24 cellular contexts compared by ENCODE assay signal in genomic region chr1:23088027-23088426, GRCh38.
A peak's percentile ranks its signal among the peaks of the same experiment; 100 is the strongest.
DNase-seq lines count a peak whose midpoint lies in the region; ATAC-seq, FAIRE-seq and TF ChIP-seq lines count a peak whose summit lies in the region.
"Had no signal": no experiment of that assay in that cellular context is flagged by ENCODE, and none has a peak within 500 bp of the region (broad histone marks: within the 10 kb centered on the region; RNA-seq: fewer than 3 reads in every experiment).

No MANE protein-coding gene starts in this region.

- peaks cover 39% of the 10 kb centered on the region for H3K79me2 ChIP-seq in mammary epithelial cell (ENCODE audit: insufficient read depth, low read length)

- DNase-seq in MCF 10A (ENCODE audit: unreplicated experiment): no peak
- DNase-seq in mammary epithelial cell: no peak
- no peak for DNase-seq in IMR-90
- no peak for DNase-seq in endothelial cell (ENCODE audit: low spot score)
- no peak for DNase-seq in Caco-2
- no peak for DNase-seq in aorta
- DNase-seq in small intestine: no peak
- DNase-seq: Calu3; CD8-positive, alpha-beta T cell; DMS153; KG1; NCI-H1092 treated with DMSO at 0.1 percent for 48 hours; NCI-H1436 treated with DMSO at 0.1 percent for 48 hours; NCI-H1930; NCI-H226; NCI-H510A treated with DMSO at 0.1 percent for 48 hours; NCI-H748 treated with DMSO at 0.1 percent for 48 hours; NK-92 treated with Interleukin-12 subunit alpha and Interleukin-12 subunit beta, amount 100 ng/mL, for 24 hours had no signal

- H2AK5ac ChIP-seq in IMR-90 (ENCODE audit: low read depth, low read length): no peak overlapping the region

- H4K20me1 ChIP-seq in mammary epithelial cell (ENCODE audit: insufficient read depth, low read length): peaks cover 3% of the 10 kb centered on the region
- peaks cover 33% of the 10 kb centered on the region; the same call in 1 of the 2 replicates for H4K20me1 ChIP-seq in IMR-90 (ENCODE audit: insufficient read depth, low read length)

- H3K9me3 Mint-ChIP-seq in MCF 10A (ENCODE audit: unreplicated experiment): no peaks in the 10 kb centered on the region
- no peaks in the 10 kb centered on the region for H3K9me3 Mint-ChIP-seq in endothelial cell (ENCODE audit: unreplicated experiment)
- no peaks in the 10 kb centered on the region for H3K9me3 Mint-ChIP-seq in Caco-2 (ENCODE audit: unreplicated experiment)
- H3K9me3 Mint-ChIP-seq: CD8-positive, alpha-beta T cell; GM23338 had no signal

- ATAC-seq in IMR-90 (ENCODE audit: low read depth) (no peak), aorta (ENCODE audit: low FRiP score) (no peak)
- ATAC-seq: CD8-positive, alpha-beta T cell; GM23338; SK-N-SH treated with all-trans-retinoic acid at 6 μM for 48 hours had no signal

- no peak overlapping the region for H3K18ac ChIP-seq in IMR-90 (ENCODE audit: low read depth, low read length)

- in situ Hi-C loops in mammary epithelial cell (cut with MboI; ENCODE audit: low sequenced_read_pairs in 2 of 2): no loop called here
- in situ Hi-C loops in IMR-90 (cut with MboI; ENCODE audit: low sequenced_read_pairs): no loop called here

- H3K4me1 Mint-ChIP-seq in MCF 10A (ENCODE audit: insufficient read depth, unreplicated experiment) (peaks cover 6% of the 10 kb centered on the region), endothelial cell (ENCODE audit: unreplicated experiment) (peaks cover 12% of the 10 kb centered on the region), Caco-2 (ENCODE audit: low read depth, unreplicated experiment) (no peaks in the 10 kb centered on the region)
- H3K4me1 Mint-ChIP-seq: GM23338 had no signal

- H3K14ac ChIP-seq in IMR-90 (replicated peaks; ENCODE audit: low read depth, low read length): no peak overlapping the region

- no peak overlapping the region for H3K4me3 Mint-ChIP-seq in MCF 10A (ENCODE audit: unreplicated experiment)
- H3K4me3 Mint-ChIP-seq in endothelial cell (ENCODE audit: unreplicated experiment): peak overlapping the region; percentile 37
- no peak overlapping the region for H3K4me3 Mint-ChIP-seq in Caco-2 (ENCODE audit: unreplicated experiment)
- H3K4me3 Mint-ChIP-seq: CD8-positive, alpha-beta T cell; GM23338 had no signal

- no peak for FAIRE-seq in small intestine (lab: Jason Lieb, UNC)
- FAIRE-seq: GM12891 had no signal

- H3K4me2 ChIP-seq in mammary epithelial cell (ENCODE audit: insufficient read depth, low read depth, low read length) (no peak overlapping the region), IMR-90 (ENCODE audit: low read depth, low read length) (no peak overlapping the region)
- H3K4me2 ChIP-seq: BLaER1, GM23338 had no signal

- POLR2A ChIA-PET in MCF 10A (lab: Yijun Ruan, JAX): interaction anchor here (0.8 to 1.4 kb wide), 3 partner anchors 8 to 90 kb away, joined by 3 read pairs; no protein-coding TSS in a partner anchor
- POLR2A ChIA-PET in IMR-90 (lab: Charles Lee; ENCODE audit: unreplicated experiment): no interaction called here
- POLR2A ChIA-PET in Caco-2 (lab: Charles Lee): no interaction called here

- no peak overlapping the region for H3K27ac ChIP-seq in mammary epithelial cell (ENCODE audit: insufficient read depth, low read depth, low read length)
- H3K27ac ChIP-seq in IMR-90 (ENCODE audit: insufficient read depth, low read length): no peak overlapping the region
- H3K27ac ChIP-seq in aorta (ENCODE audit: low read depth in 1 of 2, low read length in 2 of 2): no peak overlapping the region
- H3K27ac ChIP-seq in small intestine (ENCODE audit: low read depth in 1 of 2, low read length in 1 of 2): no peak overlapping the region
- H3K27ac ChIP-seq: BLaER1, HL-60 had no signal

- H3K9me1 ChIP-seq in IMR-90 (ENCODE audit: insufficient read depth, low read length): peaks cover 11% of the 10 kb centered on the region; the same call in 1 of the 2 replicates

- no peak overlapping the region for H4K5ac ChIP-seq in IMR-90 (ENCODE audit: low read depth, low read length)

- no peak overlapping the region for H4K8ac ChIP-seq in IMR-90 (ENCODE audit: low read depth in 2 of 2, low read length in 2 of 2)

- H2BK20ac ChIP-seq in IMR-90 (ENCODE audit: low read depth, low read length): no peak overlapping the region

- peaks cover 36 to 77% of the 10 kb centered on the region in 2 experiments for H3K79me1 ChIP-seq in IMR-90 (ENCODE audit: low read depth in 1 of 2, low read length in 2 of 2)

- BruUV-seq in MCF 10A (replicated peaks; lab: Mats Ljungman, UMichigan): no TSS peak
- BruUV-seq in mammary epithelial cell (replicated peaks; lab: Mats Ljungman, UMichigan): no TSS peak
- BruUV-seq in IMR-90 (replicated peaks; lab: Mats Ljungman, UMichigan): TSS peak; percentile 6
- no TSS peak for BruUV-seq in Caco-2 (replicated peaks; lab: Mats Ljungman, UMichigan)

- H2AFZ ChIP-seq in mammary epithelial cell (ENCODE audit: low read depth, low read length) (no peak overlapping the region), IMR-90 (replicated peaks; ENCODE audit: low read length, poor library complexity) (no peak overlapping the region)
- H2AFZ ChIP-seq: GM23338 had no signal

- no peak overlapping the region for H4K91ac ChIP-seq in IMR-90 (ENCODE audit: insufficient read depth, low read depth, low read length)

- TF ChIP-seq RAD21 in IMR-90 (IDR thresholded peaks at IDR 0.05; ENCODE audit: low read length): no peak

- CTCF ChIA-PET in MCF 10A (lab: Yijun Ruan, JAX) (interaction anchor here (2.0 kb wide), 1 partner anchor 96 kb away, joined by 11 read pairs; no protein-coding TSS in a partner anchor), mammary epithelial cell (lab: Charles Lee; ENCODE audit: low non-redundant PET) (no interaction called here), IMR-90 (lab: Yijun Ruan, JAX) (interaction anchor here (0.6 to 0.8 kb wide), 2 partner anchors 9 to 186 kb away, joined by 3 to 6 read pairs; no protein-coding TSS in a partner anchor), Caco-2 (lab: Charles Lee) (interaction anchor here (0.6 kb wide), 1 partner anchor 114 kb away, joined by 3 read pairs; no protein-coding TSS in a partner anchor)

- dilution Hi-C loops in mammary epithelial cell (cut with HindIII; ENCODE audit: low sequenced_read_pairs): no loop called here
- dilution Hi-C loops in IMR-90 (cut with HindIII; ENCODE audit: low sequenced_read_pairs, unreplicated experiment): no loop called here

- H3K27me3 ChIP-seq in mammary epithelial cell (ENCODE audit: insufficient read depth, low read length) (no peaks in the 10 kb centered on the region), IMR-90 (ENCODE audit: control insufficient read depth, insufficient read depth, low read length) (no peaks in the 10 kb centered on the region), Caco-2 (replicated peaks; ENCODE audit: control insufficient read depth, insufficient read depth, low read length) (no peaks in the 10 kb centered on the region), aorta (ENCODE audit: control insufficient read depth in 1 of 2, insufficient read depth in 2 of 2, low read length in 1 of 2) (no peaks in the 10 kb centered on the region), small intestine (ENCODE audit: control insufficient read depth in 2 of 2, insufficient read depth in 2 of 2, low read length in 2 of 2) (no peaks in the 10 kb centered on the region)
- H3K27me3 ChIP-seq: BLaER1 had no signal

- TF ChIP-seq POLR2A in IMR-90 (IDR thresholded peaks at IDR 0.05; ENCODE audit: low read depth, low read length): no peak

- H3K36me3 Mint-ChIP-seq in MCF 10A (ENCODE audit: insufficient read depth, unreplicated experiment): peaks cover 70% of the 10 kb centered on the region
- H3K36me3 Mint-ChIP-seq in endothelial cell (ENCODE audit: low read depth, unreplicated experiment): peaks cover 62% of the 10 kb centered on the region
- H3K36me3 Mint-ChIP-seq in Caco-2 (ENCODE audit: insufficient read depth, unreplicated experiment): peaks cover 51% of the 10 kb centered on the region

- intact Hi-C loops in MCF 10A (cut with micrococcal nuclease): no loop called here
- intact Hi-C loops in mammary epithelial cell (cut with micrococcal nuclease): no loop called here
- intact Hi-C loops in IMR-90 (cut with micrococcal nuclease): no loop called here
- intact Hi-C loops in Caco-2 (cut with micrococcal nuclease; ENCODE audit: unreplicated experiment): loop anchor here (5.0 kb wide), 1 partner anchor 111 kb away; no protein-coding TSS in a partner anchor
- intact Hi-C loops in aorta (cut with DNase I): no loop called here

- H2AK9ac ChIP-seq in IMR-90 (replicated peaks; ENCODE audit: low read depth, low read length, poor library complexity): no peak overlapping the region

- no peak overlapping the region for H2BK15ac ChIP-seq in IMR-90 (ENCODE audit: low read depth, low read length)

- H3K4me1 ChIP-seq in mammary epithelial cell (ENCODE audit: insufficient read depth, low read length): no peaks in the 10 kb centered on the region
- H3K4me1 ChIP-seq in IMR-90 (ENCODE audit: control insufficient read depth, insufficient read depth, low read length): no peaks in the 10 kb centered on the region
- H3K4me1 ChIP-seq in Caco-2: no peaks in the 10 kb centered on the region
- no peaks in the 10 kb centered on the region for H3K4me1 ChIP-seq in aorta (ENCODE audit: control insufficient read depth in 1 of 2, insufficient read depth in 2 of 2, low read length in 2 of 2)
- no peaks in the 10 kb centered on the region for H3K4me1 ChIP-seq in small intestine (ENCODE audit: control insufficient read depth in 2 of 2, insufficient read depth in 1 of 2, low read depth in 1 of 2, low read length in 1 of 2)
- H3K4me1 ChIP-seq: BLaER1, HAP-1 had no signal

- H3K4ac ChIP-seq in IMR-90 (ENCODE audit: low read depth, low read length): no peak overlapping the region

- H3K56ac ChIP-seq in IMR-90 (ENCODE audit: extremely low read depth, insufficient read depth, low read length): no peak overlapping the region

- no peak overlapping the region for H3K4me3 ChIP-seq in mammary epithelial cell (replicated peaks in 1 of 3; ENCODE audit: insufficient read depth in 1 of 3, low read depth in 2 of 3, low read length in 3 of 3)
- H3K4me3 ChIP-seq in IMR-90 (ENCODE audit: insufficient read depth, low read depth, low read length): no peak overlapping the region
- no peak overlapping the region for H3K4me3 ChIP-seq in Caco-2 (ENCODE audit: low read depth, low read length)
- no peak overlapping the region for H3K4me3 ChIP-seq in aorta (ENCODE audit: low read length in 2 of 2)
- H3K4me3 ChIP-seq in small intestine (ENCODE audit: low read depth in 1 of 2, low read length in 2 of 2): no peak overlapping the region
- H3K4me3 ChIP-seq: BLaER1, GM23338, HAP-1 had no signal

- TF ChIP-seq CTCF in MCF 10A (IDR thresholded peaks at IDR 0.05; ENCODE audit: unreplicated experiment) (no peak), mammary epithelial cell (conservative IDR thresholded peaks at IDR 0.05 in 1 of 2, IDR thresholded peaks at IDR 0.05 in 1 of 2; ENCODE audit: extremely low read depth in 1 of 2, insufficient read depth in 1 of 2, low read depth in 1 of 2, low read length in 2 of 2) (no peak), IMR-90 (conservative IDR thresholded peaks at IDR 0.05; ENCODE audit: low read depth, low read length) (no peak), endothelial cell (IDR thresholded peaks at IDR 0.05; ENCODE audit: unreplicated experiment) (no peak), Caco-2 (IDR thresholded peaks at IDR 0.05; ENCODE audit: insufficient read depth in 1 of 2, low read depth in 1 of 2, low read length in 1 of 2, severe bottlenecking in 1 of 2, unreplicated experiment in 1 of 2) (no peak)

- WGBS in mammary epithelial cell (ENCODE audit: low coverage, missing lambda C conversion rate): 80% methylated on average over 2 of the region's 2 CpGs
- WGBS in IMR-90 (ENCODE audit: extremely low coverage in 2 of 2, insufficient read length in 1 of 2), 2 experiments: no CpG with 5 or more reads among the region's 2 CpGs
- 90 to 92% methylated on average over 2 of the region's 2 CpGs for WGBS in aorta, 2 donors
- 91 to 95% (median 91%) methylated on average over 2 of the region's 2 CpGs for WGBS in small intestine, 3 donors

- no peak overlapping the region for H2BK5ac ChIP-seq in IMR-90 (ENCODE audit: low read depth, low read length, poor library complexity, severe bottlenecking)

- peak overlapping the region; percentile 6 for H3K27ac Mint-ChIP-seq in MCF 10A (ENCODE audit: low read depth, unreplicated experiment)
- no peak overlapping the region for H3K27ac Mint-ChIP-seq in endothelial cell (ENCODE audit: unreplicated experiment)
- no peak overlapping the region for H3K27ac Mint-ChIP-seq in Caco-2 (ENCODE audit: unreplicated experiment)
- H3K27ac Mint-ChIP-seq: CD8-positive, alpha-beta T cell; GM23338 had no signal

- H2BK120ac ChIP-seq in IMR-90 (ENCODE audit: low read depth, low read length): no peak overlapping the region

- H3K9me3 ChIP-seq in mammary epithelial cell (replicated peaks; ENCODE audit: insufficient read depth, low read length) (no peaks in the 10 kb centered on the region), IMR-90 (ENCODE audit: control insufficient read depth, insufficient read depth, low read length) (no peaks in the 10 kb centered on the region), Caco-2 (no peaks in the 10 kb centered on the region), aorta (ENCODE audit: control insufficient read depth, low read length) (no peaks in the 10 kb centered on the region), small intestine (ENCODE audit: control insufficient read depth, low read depth) (no peaks in the 10 kb centered on the region)
- H3K9me3 ChIP-seq: BLaER1, HAP-1 had no signal

- H3K9ac ChIP-seq in mammary epithelial cell (ENCODE audit: insufficient read depth, low read length) (no peak overlapping the region), IMR-90 (ENCODE audit: low read depth, low read length) (no peak overlapping the region)
- H3K9ac ChIP-seq: BLaER1 had no signal

- H3K23ac ChIP-seq in IMR-90 (ENCODE audit: low read depth, low read length): no peak overlapping the region

- peaks cover 41% of the 10 kb centered on the region for H3K36me3 ChIP-seq in mammary epithelial cell (ENCODE audit: insufficient read depth, low read length)
- H3K36me3 ChIP-seq in IMR-90 (ENCODE audit: control insufficient read depth, insufficient read depth, low read length): peaks cover 78% of the 10 kb centered on the region
- H3K36me3 ChIP-seq in Caco-2 (ENCODE audit: control insufficient read depth, insufficient read depth, low read length): no peaks in the 10 kb centered on the region
- peaks cover 4 to 19% of the 10 kb centered on the region in 2 donors for H3K36me3 ChIP-seq in aorta (ENCODE audit: control insufficient read depth in 1 of 2, insufficient read depth in 2 of 2, low read length in 1 of 2)
- peaks cover 39 to 43% of the 10 kb centered on the region in 2 donors for H3K36me3 ChIP-seq in small intestine (ENCODE audit: control insufficient read depth in 2 of 2, insufficient read depth in 2 of 2, low read length in 2 of 2)

- no peaks in the 10 kb centered on the region for H3K27me3 Mint-ChIP-seq in MCF 10A (ENCODE audit: insufficient read depth, unreplicated experiment)
- peaks cover 6% of the 10 kb centered on the region for H3K27me3 Mint-ChIP-seq in endothelial cell (ENCODE audit: unreplicated experiment)
- no peaks in the 10 kb centered on the region for H3K27me3 Mint-ChIP-seq in Caco-2 (ENCODE audit: insufficient read depth, unreplicated experiment)
